In the genomic region with DNA sequence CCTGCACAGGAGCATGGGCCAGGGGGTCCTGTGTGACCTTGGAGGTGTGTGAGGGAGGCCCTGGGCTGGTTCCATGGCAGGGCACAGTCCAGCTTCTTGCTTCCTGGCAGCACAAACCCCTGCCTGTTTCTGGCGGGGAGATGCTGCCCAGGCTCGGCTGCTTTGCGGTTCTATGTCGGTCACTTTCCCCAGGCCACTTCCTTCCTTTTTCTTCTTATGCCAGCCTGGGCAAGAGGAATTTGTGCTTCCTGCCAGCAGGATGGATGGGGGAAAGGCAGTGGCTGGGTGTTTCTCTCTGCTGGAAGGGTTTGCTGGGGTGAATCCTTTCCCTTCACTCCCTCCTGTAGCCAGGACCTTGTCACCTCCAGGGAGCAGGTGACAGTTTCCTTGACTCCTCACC, we compare ENCODE assay signal across 12 cellular contexts. TPM values are rescaled to one million over a fixed set of nuclear protein-coding genes. Genes with fewer than 3 reads are reported as not detected.
DNase-seq lines count a peak whose midpoint lies in the region; ATAC-seq, FAIRE-seq and TF ChIP-seq lines count a peak whose summit lies in the region.
"Had no signal": no experiment of that assay in that cellular context is flagged by ENCODE, and none has a peak within 500 bp of the region (broad histone marks: within the 10 kb centered on the region; RNA-seq: fewer than 3 reads in every experiment).

No MANE protein-coding gene starts in this region.

- H3K4me3 Mint-ChIP-seq in activated naive CD8-positive, alpha-beta T cell treated with anti-CD3 and anti-CD28 coated beads for 36 hours: no peak overlapping the region
- H3K4me3 Mint-ChIP-seq: memory B cell had no signal

- H3K9ac ChIP-seq in rectal smooth muscle tissue (ENCODE audit: low read length): no peak overlapping the region

- H3K27ac ChIP-seq in gastroesophageal sphincter (peak overlapping the region in 3 of 4 donors; percentile 26 to 54 (median 46)), rectal smooth muscle tissue (ENCODE audit: low read depth, low read length) (peak overlapping the region; percentile 64)
- H3K27ac ChIP-seq: spleen had no signal

- H3K36me3 ChIP-seq in gastroesophageal sphincter (no peaks in the 10 kb centered on the region), rectal smooth muscle tissue (ENCODE audit: control insufficient read depth, insufficient read depth, low read length) (no peaks in the 10 kb centered on the region)
- H3K36me3 ChIP-seq: spleen had no signal

- no peak for ATAC-seq in gastroesophageal sphincter
- ATAC-seq: K562 had no signal

- WGBS in gastroesophageal sphincter (ENCODE audit: low coverage in 1 of 2), 2 donors: 41 to 42% methylated on average over 3 of the region's 4 CpGs

- TF ChIP-seq POLR2A in gastroesophageal sphincter (IDR thresholded peaks at IDR 0.05): no peak

- DNase-seq in CMK (ENCODE audit: low read depth): peak; percentile 54
- DNase-seq in RCC 7860 (ENCODE audit: low spot score): peak; percentile 72
- DNase-seq in NAMALWA (ENCODE audit: low spot score): no peak
- DNase-seq in activated effector memory CD4-positive, alpha-beta T cell treated with Interleukin-2 at 50 U/mL for 16 hours: no peak
- DNase-seq in activated naive CD8-positive, alpha-beta T cell treated with anti-CD3 and anti-CD28 coated beads for 36 hours: no peak
- DNase-seq in NCI-H446 treated with DMSO at 0.1 percent for 48 hours (lab: John Stamatoyannopoulos, UW): no peak
- DNase-seq: NCI-H774, spleen had no signal

- peaks cover 12% of the 10 kb centered on the region for H3K27me3 Mint-ChIP-seq in activated naive CD8-positive, alpha-beta T cell treated with anti-CD3 and anti-CD28 coated beads for 36 hours

- H3K36me3 Mint-ChIP-seq in activated naive CD8-positive, alpha-beta T cell treated with anti-CD3 and anti-CD28 coated beads for 36 hours: no peaks in the 10 kb centered on the region

- peak; percentile 67 for FAIRE-seq in RCC 7860 (lab: Jason Lieb, UNC)
- FAIRE-seq: K562 had no signal

- H3K4me3 ChIP-seq in gastroesophageal sphincter (no peak overlapping the region), rectal smooth muscle tissue (ENCODE audit: low read length) (no peak overlapping the region)
- H3K4me3 ChIP-seq: K562, spleen had no signal

- TF ChIP-seq EP300 in gastroesophageal sphincter (IDR thresholded peaks at IDR 0.05): no peak

- H3K27ac Mint-ChIP-seq in activated naive CD8-positive, alpha-beta T cell treated with anti-CD3 and anti-CD28 coated beads for 36 hours: no peak overlapping the region
- H3K27ac Mint-ChIP-seq: memory B cell had no signal

- TF ChIP-seq CTCF in gastroesophageal sphincter (IDR thresholded peaks at IDR 0.05): no peak

- no peaks in the 10 kb centered on the region for H3K9me3 Mint-ChIP-seq in activated naive CD8-positive, alpha-beta T cell treated with anti-CD3 and anti-CD28 coated beads for 36 hours
- H3K9me3 Mint-ChIP-seq: memory B cell had no signal

- H3K27me3 ChIP-seq in gastroesophageal sphincter (no peaks in the 10 kb centered on the region), rectal smooth muscle tissue (ENCODE audit: control insufficient read depth, insufficient read depth, low read length) (no peaks in the 10 kb centered on the region)

- no peaks in the 10 kb centered on the region for H3K9me3 ChIP-seq in gastroesophageal sphincter
- H3K9me3 ChIP-seq: spleen had no signal

- H3K4me1 ChIP-seq in gastroesophageal sphincter: peaks cover 0 to 100% (median 50%) of the 10 kb centered on the region in 3 donors
- peaks cover 46% of the 10 kb centered on the region for H3K4me1 ChIP-seq in rectal smooth muscle tissue (ENCODE audit: control insufficient read depth, insufficient read depth, low read length)

- no peaks in the 10 kb centered on the region for H3K4me1 Mint-ChIP-seq in activated naive CD8-positive, alpha-beta T cell treated with anti-CD3 and anti-CD28 coated beads for 36 hours
- H3K4me1 Mint-ChIP-seq: memory B cell had no signal

RNA-seq across cellular contexts. Expression of gene ASAP2, which starts 24.3 kb away (rescaled TPM):
- 10 to 100 TPM; 18.3 to 31.4 (median 26.2) TPM for total RNA-seq in gastroesophageal sphincter
- under 1 TPM; 0.04 to 0.12 TPM for total RNA-seq in activated naive CD8-positive, alpha-beta T cell treated with anti-CD3 and anti-CD28 coated beads for 36 hours

Comparison
In these comparisons a context has a peak if more than half of its experiments do, and no peak if none do; other contexts are left out.
1. DNase-seq: peak in CMK (single experiment) and RCC 7860 (single experiment); none in NAMALWA (single experiment), activated effector memory CD4-positive, alpha-beta T cell treated with Interleukin-2 at 50 U/mL for 16 hours (single experiment), activated naive CD8-positive, alpha-beta T cell treated with anti-CD3 and anti-CD28 coated beads for 36 hours (single experiment) and NCI-H446 treated with DMSO at 0.1 percent for 48 hours (single experiment).
2. RNA of gene ASAP2, which starts 24.3 kb away (total RNA-seq): 18.3 to 31.4 TPM in gastroesophageal sphincter; 0.04 to 0.12 TPM in activated naive CD8-positive, alpha-beta T cell treated with anti-CD3 and anti-CD28 coated beads for 36 hours; every median in the first group is over 10 times any median in the second.